In genomic region chr13:76316998-76317527, GRCh38 we compare ENCODE assay signal across 20 cellular contexts.
"Had no signal": no experiment of that assay in that cellular context is flagged by ENCODE, and none has a peak within 500 bp of the region (broad histone marks: within the 10 kb centered on the region; RNA-seq: fewer than 3 reads in every experiment).

No MANE protein-coding gene starts in this region.

- H3K27ac ChIP-seq: coronary artery, foreskin keratinocyte, pancreas, suprapubic skin, thyroid gland had no signal

- H3K27me3 Mint-ChIP-seq: progenitor cell of endocrine pancreas, type B pancreatic cell had no signal

- H3K9me3 ChIP-seq: pancreas, suprapubic skin, thyroid gland had no signal

- H3K4me1 ChIP-seq: foreskin keratinocyte, pancreas, suprapubic skin, thyroid gland had no signal

- H3K9me3 Mint-ChIP-seq: type B pancreatic cell had no signal

- H3K4me3 ChIP-seq: coronary artery, heart left ventricle, lung, pancreas, suprapubic skin, thyroid gland had no signal

- H3K36me3 Mint-ChIP-seq: naive B cell; stimulated activated effector memory CD8-positive, alpha-beta T cell treated with anti-CD3 and anti-CD28 coated beads, Interleukin-12 subunit alpha, Interleukin-12 subunit beta, amount 100 ng/mL, for 72 hours; type B pancreatic cell had no signal

- DNase-seq: effector CD4-positive, alpha-beta T cell; foreskin keratinocyte; heart left ventricle; hippocampal formation; left colon; left ventricle myocardium superior; mesendoderm; naive B cell; pancreas; right cardiac atrium; stimulated activated CD4-positive, alpha-beta T cell treated with anti-CD3 and anti-CD28 coated beads, Interleukin-4, amount 100 ng/mL, for 1 hour; stimulated activated CD8-positive, alpha-beta memory T cell treated with anti-CD3 and anti-CD28 coated beads, Interleukin-4, amount 100 ng/mL, for 48 hours; stimulated activated naive CD8-positive, alpha-beta T cell treated with anti-CD3 and anti-CD28 coated beads, Interleukin-15, Interleukin-2, amounts not matched to agents 100 U/mL and 50 U/mL, for 24 hours; thyroid gland had no signal

- H3K4me3 Mint-ChIP-seq: naive B cell; stimulated activated effector memory CD8-positive, alpha-beta T cell treated with anti-CD3 and anti-CD28 coated beads, Interleukin-12 subunit alpha, Interleukin-12 subunit beta, amount 100 ng/mL, for 72 hours; type B pancreatic cell had no signal

- H3K36me3 ChIP-seq: heart left ventricle, pancreas, suprapubic skin, thyroid gland had no signal

- H3K27ac Mint-ChIP-seq: naive B cell; progenitor cell of endocrine pancreas; stimulated activated effector memory CD8-positive, alpha-beta T cell treated with anti-CD3 and anti-CD28 coated beads, Interleukin-12 subunit alpha, Interleukin-12 subunit beta, amount 100 ng/mL, for 72 hours; type B pancreatic cell had no signal

- H3K4me1 Mint-ChIP-seq: naive B cell; stimulated activated effector memory CD8-positive, alpha-beta T cell treated with anti-CD3 and anti-CD28 coated beads, Interleukin-12 subunit alpha, Interleukin-12 subunit beta, amount 100 ng/mL, for 72 hours had no signal

- H3K27me3 ChIP-seq: foreskin keratinocyte, heart left ventricle, pancreas, suprapubic skin, thyroid gland had no signal
